Comparison of ENCODE assay signal across 17 cellular contexts in genomic region chr1:171919891-171920887, GRCh38.
DNase-seq lines count a peak whose midpoint lies in the region; ATAC-seq and TF ChIP-seq lines count a peak whose summit lies in the region.
"Had no signal": no experiment of that assay in that cellular context is flagged by ENCODE, and none has a peak within 500 bp of the region (broad histone marks: within the 10 kb centered on the region; RNA-seq: fewer than 3 reads in every experiment).

No MANE protein-coding gene starts in this region.

- H3K36me3 ChIP-seq in prostate gland (no peaks in the 10 kb centered on the region), HAP-1 (replicated peaks) (no peaks in the 10 kb centered on the region)

- H3K27ac ChIP-seq in C4-2B = peak overlapping the region; percentile 17; the same call in 1 of the 2 replicates
- H3K27ac ChIP-seq in VCaP = peak overlapping the region; percentile 32
- no peak overlapping the region for H3K27ac ChIP-seq in prostate gland

- H3K4me1 ChIP-seq in prostate gland (replicated peaks) (no peaks in the 10 kb centered on the region), HAP-1 (peaks cover 18% of the 10 kb centered on the region)
- H3K4me1 ChIP-seq: Caco-2 had no signal

- H3K4me3 ChIP-seq in AG10803 (ENCODE audit: low read length) (no peak overlapping the region), prostate gland (no peak overlapping the region), HAP-1 (no peak overlapping the region)

- intact Hi-C loops in left colon (cut with DNase I, micrococcal nuclease) (no loop called here), prostate gland (cut with DNase I) (no loop called here)

- H3K9me3 ChIP-seq in prostate gland (no peaks in the 10 kb centered on the region), HAP-1 (no peaks in the 10 kb centered on the region)
- H3K9me3 ChIP-seq: Caco-2 had no signal

- in situ Hi-C loops in HAP-1 (cut with MboI; ENCODE audit: low sequenced_read_pairs) = no loop called here

- peak; percentile 76 for ATAC-seq in left colon
- ATAC-seq: HCT116, PC-3 had no signal

- WGBS in prostate gland = 54% methylated on average over 5 of the region's 5 CpGs

- H3K27me3 ChIP-seq in prostate gland (replicated peaks; ENCODE audit: insufficient read depth) (no peaks in the 10 kb centered on the region), HAP-1 (ENCODE audit: low read depth) (no peaks in the 10 kb centered on the region)

- DNase-seq in AG10803 (ENCODE audit: low read depth) (peak; percentile 97), left colon (no peak), prostate gland (ENCODE audit: low spot score) (no peak), HAP-1 (ENCODE audit: low spot score in 2 of 2) (no peak), SIG-M5 treated with dmso at 0.1 percent for 504 hours (lab: John Stamatoyannopoulos, UW; ENCODE audit: unreplicated experiment) (no peak)
- DNase-seq: Caco-2, DMS153, EL, KBM-7, NCI-H1436, NCI-H2081, NCI-H774, PC-3, SW 1271 had no signal

- TF ChIP-seq CTCF in AG10803 (conservative IDR thresholded peaks at IDR 0.05; ENCODE audit: low read length) (no peak), C4-2B (conservative IDR thresholded peaks at IDR 0.05) (no peak), VCaP (conservative IDR thresholded peaks at IDR 0.05) (no peak), prostate gland (IDR thresholded peaks at IDR 0.05) (no peak)

- no peak for TF ChIP-seq POLR2A in prostate gland (IDR thresholded peaks at IDR 0.05)

Comparison
In these comparisons a context has a peak if more than half of its experiments do, and no peak if none do; other contexts are left out.
1. H3K27ac ChIP-seq: peak in C4-2B (single experiment) and VCaP (single experiment); none in prostate gland (0 of 2).